20 cellular contexts compared by ENCODE assay signal in the genomic region with DNA sequence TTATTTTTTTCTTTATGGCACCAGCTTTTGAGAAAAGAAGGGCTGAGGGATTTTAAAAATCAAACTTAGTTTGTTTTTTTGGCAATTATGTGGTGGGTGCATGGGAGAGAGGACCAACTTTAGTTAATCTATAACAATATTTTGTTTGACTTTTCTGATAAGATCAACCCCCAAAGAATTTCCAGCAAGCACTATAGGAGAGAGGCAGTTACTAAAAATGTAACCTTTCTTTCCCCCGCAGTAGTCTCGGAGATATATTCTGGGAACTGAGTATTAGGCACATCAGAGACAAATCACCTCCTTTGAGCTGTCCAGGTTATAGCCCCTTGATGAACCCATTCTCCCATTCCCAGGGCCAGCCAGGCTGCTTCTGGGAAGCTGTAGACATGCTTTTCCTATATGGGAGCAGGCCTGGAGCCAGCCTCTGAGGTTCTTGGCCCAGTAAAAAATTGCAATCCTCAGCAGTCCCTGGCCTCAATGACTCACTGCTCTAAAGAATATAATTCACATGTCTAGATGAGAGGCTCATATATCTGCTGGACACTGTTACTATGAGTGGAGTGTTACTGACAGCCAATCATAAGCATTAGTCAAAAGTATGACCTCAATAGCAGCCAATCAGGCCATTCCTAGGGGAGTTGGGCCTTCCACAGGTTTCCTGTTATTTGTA.
DNase-seq lines count a peak whose midpoint lies in the region; ATAC-seq and TF ChIP-seq lines count a peak whose summit lies in the region.
"Had no signal": no experiment of that assay in that cellular context is flagged by ENCODE, and none has a peak within 500 bp of the region (broad histone marks: within the 10 kb centered on the region; RNA-seq: fewer than 3 reads in every experiment).

No MANE protein-coding gene starts in this region.

- intact Hi-C loops in posterior cingulate gyrus (cut with DNase I): no loop called here

- no peak for TF ChIP-seq CTCF in RWPE1 (conservative IDR thresholded peaks at IDR 0.05; ENCODE audit: low read depth)

- DNase-seq in DMS 273 (lab: John Stamatoyannopoulos, UW; ENCODE audit: unreplicated experiment) (peak; percentile 70), RWPE1 (ENCODE audit: low spot score) (peak; percentile 44), myocyte (ENCODE audit: low read depth) (peak; percentile 71), UCSD-AML1 (lab: John Stamatoyannopoulos, UW; ENCODE audit: unreplicated experiment) (no peak), posterior cingulate gyrus (no peak), cerebellar nuclear complex (lab: John Stamatoyannopoulos, UW) (no peak)
- no peak for DNase-seq in natural killer cell treated with Interleukin-12 subunit alpha and Interleukin-12 subunit beta and Interleukin-15 and Interleukin-18, amount 100 ng/mL, for 72 hours (ENCODE audit: low spot score)
- DNase-seq: activated CD8-positive, alpha-beta T cell treated with anti-CD3 and anti-CD28 coated beads, Interleukin-2, amount 10 ng/mL, durations not matched to agents 7 days and 5 days; CD4-positive, alpha-beta memory T cell; GM23248; NCI-H187 treated with DMSO at 0.1 percent for 48 hours; NCI-H526; PC-9; sigmoid colon; stimulated activated CD4-positive, alpha-beta T cell treated with anti-CD3 and anti-CD28 coated beads, Interleukin-4, amount 100 ng/mL, for 4 hours; SW 1271; thyroid gland had no signal

- peaks cover 0 to under 1% of the 10 kb centered on the region in 2 donors for H3K4me1 Mint-ChIP-seq in natural killer cell treated with Interleukin-12 subunit alpha and Interleukin-12 subunit beta and Interleukin-15 and Interleukin-18, amount 100 ng/mL, for 72 hours (ENCODE audit: low read depth in 2 of 2)

- POLR2A ChIA-PET in RWPE1 (lab: Yijun Ruan, JAX; ENCODE audit: low non-redundant PET): no interaction called here

- no peak overlapping the region for H3K27ac ChIP-seq in RWPE1
- H3K27ac ChIP-seq: GM23248, PC-9, thyroid gland had no signal

- CTCF ChIA-PET in RWPE1 (lab: Yijun Ruan, JAX): no interaction called here

- H3K27ac Mint-ChIP-seq in natural killer cell treated with Interleukin-12 subunit alpha and Interleukin-12 subunit beta and Interleukin-15 and Interleukin-18, amount 100 ng/mL, for 72 hours: no peak overlapping the region
- H3K27ac Mint-ChIP-seq: activated CD8-positive, alpha-beta T cell treated with anti-CD3 and anti-CD28 coated beads, Interleukin-2, amount 10 ng/mL, durations not matched to agents 7 days and 5 days; activated T-helper 17 cell treated with anti-CD3 and anti-CD28 coated beads, Interleukin-2, amount 50 U/mL, for 72 hours; CD4-positive, alpha-beta memory T cell had no signal

- ATAC-seq in esophagus mucosa: peak; percentile 58
- no peak for ATAC-seq in natural killer cell treated with Interleukin-12 subunit alpha and Interleukin-12 subunit beta and Interleukin-15 and Interleukin-18, amount 100 ng/mL, for 72 hours
- ATAC-seq: activated CD8-positive, alpha-beta T cell treated with anti-CD3 and anti-CD28 coated beads, Interleukin-2, amount 10 ng/mL, durations not matched to agents 7 days and 5 days; activated T-helper 17 cell treated with anti-CD3 and anti-CD28 coated beads, Interleukin-2, amount 50 U/mL, for 72 hours had no signal

- peaks cover under 1% of the 10 kb centered on the region for H3K9me3 Mint-ChIP-seq in natural killer cell treated with Interleukin-12 subunit alpha and Interleukin-12 subunit beta and Interleukin-15 and Interleukin-18, amount 100 ng/mL, for 72 hours
- H3K9me3 Mint-ChIP-seq: activated T-helper 17 cell treated with anti-CD3 and anti-CD28 coated beads, Interleukin-2, amount 50 U/mL, for 72 hours had no signal

- no peaks in the 10 kb centered on the region for H3K36me3 Mint-ChIP-seq in natural killer cell treated with Interleukin-12 subunit alpha and Interleukin-12 subunit beta and Interleukin-15 and Interleukin-18, amount 100 ng/mL, for 72 hours
- H3K36me3 Mint-ChIP-seq: brain; CD4-positive, alpha-beta memory T cell had no signal

- peaks cover 0 to 2% of the 10 kb centered on the region in 2 donors for H3K27me3 Mint-ChIP-seq in natural killer cell treated with Interleukin-12 subunit alpha and Interleukin-12 subunit beta and Interleukin-15 and Interleukin-18, amount 100 ng/mL, for 72 hours
- H3K27me3 Mint-ChIP-seq: activated T-helper 17 cell treated with anti-CD3 and anti-CD28 coated beads, Interleukin-2, amount 50 U/mL, for 72 hours had no signal

- H3K4me3 Mint-ChIP-seq in natural killer cell treated with Interleukin-12 subunit alpha and Interleukin-12 subunit beta and Interleukin-15 and Interleukin-18, amount 100 ng/mL, for 72 hours: no peak overlapping the region
- H3K4me3 Mint-ChIP-seq: activated CD8-positive, alpha-beta T cell treated with anti-CD3 and anti-CD28 coated beads, Interleukin-2, amount 10 ng/mL, durations not matched to agents 7 days and 5 days; activated T-helper 17 cell treated with anti-CD3 and anti-CD28 coated beads, Interleukin-2, amount 50 U/mL, for 72 hours; brain; CD4-positive, alpha-beta memory T cell had no signal

Comparison
In these comparisons a context has a peak if more than half of its experiments do, and no peak if none do; other contexts are left out.
1. DNase-seq: peak in DMS 273 (single experiment), RWPE1 (single experiment) and myocyte (single experiment); none in UCSD-AML1 (single experiment), posterior cingulate gyrus (0 of 10), cerebellar nuclear complex (0 of 2) and natural killer cell treated with Interleukin-12 subunit alpha and Interleukin-12 subunit beta and Interleukin-15 and Interleukin-18, amount 100 ng/mL, for 72 hours (single experiment).